Comparison of ENCODE assay signal across 8 cellular contexts in genomic region chr2:96538487-96539214, GRCh38. TPM values are rescaled to one million over a fixed set of nuclear protein-coding genes. Genes with fewer than 3 reads are reported as not detected.
DNase-seq lines count a peak whose midpoint lies in the region; ATAC-seq, FAIRE-seq and TF ChIP-seq lines count a peak whose summit lies in the region.

No MANE protein-coding gene starts in this region.

- H3K4me2 ChIP-seq in HepG2 (ENCODE audit: low read depth, low read length): peak overlapping the region; percentile 96

- no peak for TF ChIP-seq CTCF in GM12865 (IDR thresholded peaks at IDR 0.05; ENCODE audit: insufficient read depth, low read depth, low read length, missing control alignments)
- no peak; the same call in 1 of the 2 replicates for TF ChIP-seq CTCF in HepG2 (CRISPR knock-in tag; IDR thresholded peaks at IDR 0.05)

- no peaks in the 10 kb centered on the region for H3K36me3 ChIP-seq in HepG2 (replicated peaks in 1 of 2; ENCODE audit: control insufficient read depth in 1 of 2, insufficient read depth in 2 of 2, low read length in 2 of 2)

- H3K79me2 ChIP-seq in HepG2 (ENCODE audit: insufficient read depth, low read length): no peaks in the 10 kb centered on the region

- ATAC-seq in HepG2 (peak; percentile 31), HG02840 (IDR thresholded peaks at IDR 0.05; ENCODE audit: low FRiP score, unreplicated experiment) (no peak), GM21723 (IDR thresholded peaks at IDR 0.05; ENCODE audit: unreplicated experiment) (no peak)

- CTCF ChIA-PET in HepG2 (lab: Yijun Ruan, JAX; ENCODE audit: low intra/inter-chr PET ratio, low total read pairs): interaction anchor here (0.6 kb wide), 1 partner anchor 29 kb away, joined by 3 read pairs; no protein-coding TSS in a partner anchor

- no peak for TF ChIP-seq POLR2A in HepG2 (IDR thresholded peaks at IDR 0.05; ENCODE audit: insufficient read depth in 1 of 2, low read depth in 2 of 2, low read length in 2 of 2)

- in situ Hi-C loops in HepG2 (cut with HindIII; ENCODE audit: extremely low pct_ligation_motif_present, low pct_unique_long_range_greater_than_20kb): no loop called here

- no peak for TF ChIP-seq RAD21 in HepG2 (CRISPR knock-in tag; IDR thresholded peaks at IDR 0.05)

- H4K20me1 ChIP-seq in HepG2 (ENCODE audit: insufficient read depth, low read length): no peaks in the 10 kb centered on the region; the same call in 1 of the 2 replicates

- intact Hi-C loops in HepG2 (cut with micrococcal nuclease; ENCODE audit: unreplicated experiment): loop anchor here (5.0 kb wide), 1 partner anchor 224 kb away; the partner anchor contains the start of gene CNNM4

- 17% methylated on average over 23 of the region's 24 CpGs for WGBS in HepG2 (ENCODE audit: low lambda C conversion rate)

- DNase-seq in GM12865 (ENCODE audit: low read depth) (peak; percentile 82), caudate nucleus (lab: John Stamatoyannopoulos, UW) (peak in 55 of 61 donors; percentile 20 to 86 (median 59)), HepG2 (ENCODE audit: low spot score) (peak; percentile 74), T1000 (lab: John Stamatoyannopoulos, UW) (no peak)
- DNase-seq in activated CD4-positive, CD25-positive, alpha-beta regulatory T cell treated with anti-CD3 and anti-CD28 coated beads, Interleukin-2, amount 50 U/mL, for 16 hours (ENCODE audit: low read depth, low spot score): peak; percentile 76
- DNase-seq in stimulated activated CD4-positive, alpha-beta T cell treated with anti-CD3 and anti-CD28 coated beads, Interleukin-4, amount 100 ng/mL, for 24 hours: peak; percentile 91

- no peaks in the 10 kb centered on the region for H3K9me3 ChIP-seq in HepG2 (ENCODE audit: low read length)

- peak overlapping the region; percentile 45; the same call in 1 of the 2 replicates for H3K9ac ChIP-seq in HepG2 (ENCODE audit: insufficient read depth, low read depth, low read length)

- POLR2A ChIA-PET in HepG2 (lab: Yijun Ruan, JAX): interaction anchor here (0.8 to 1.6 kb wide), 2 partner anchors 12 to 18 kb away, joined by 3 to 18 read pairs; no protein-coding TSS in a partner anchor

- peak; percentile 79 for FAIRE-seq in HepG2 (lab: Jason Lieb, UNC)

- no peak overlapping the region for H2AFZ ChIP-seq in HepG2 (ENCODE audit: low read length)

- peaks cover 32% of the 10 kb centered on the region for H3K4me1 ChIP-seq in HepG2 (ENCODE audit: insufficient read depth, low read length)

- H3K27me3 ChIP-seq in HepG2 (ENCODE audit: control insufficient read depth in 1 of 2, insufficient read depth in 2 of 2, low read length in 2 of 2): peaks cover 0 to 17% of the 10 kb centered on the region in 2 experiments; a peak in 3 of 5 replicates

- no peak for TF ChIP-seq EP300 in HepG2 (IDR thresholded peaks at IDR 0.05; ENCODE audit: low read depth in 2 of 2, low read length in 2 of 2)
- TF ChIP-seq EP300 in HepG2 (CRISPR knock-in tag; IDR thresholded peaks at IDR 0.05; ENCODE audit: borderline replicate concordance): no peak

- H3K27ac ChIP-seq in caudate nucleus (ENCODE audit: low read depth, low read length): peak overlapping the region; percentile 93
- H3K27ac ChIP-seq in HepG2 (ENCODE audit: extremely low read length, insufficient read depth, low read length): no peak overlapping the region

- BruUV-seq in HepG2 (replicated peaks; lab: Mats Ljungman, UMichigan): no TSS peak

- peak overlapping the region; percentile 88 for H3K4me3 ChIP-seq in GM12865 (ENCODE audit: low read depth, low read length)
- peak overlapping the region; percentile 70 to 79 (median 74); a peak in 5 of 6 replicates for H3K4me3 ChIP-seq in HepG2 (replicated peaks in 1 of 3; ENCODE audit: insufficient read depth in 1 of 3, low read depth in 2 of 3, low read length in 3 of 3)

TF ChIP-seq in HepG2, 621 proteins besides CTCF, POLR2A, EP300 and RAD21 (continues in another document):
- TF ChIP-seq HNRNPUL1 (IDR thresholded peaks at IDR 0.05; ENCODE audit: low read depth, low read length): no peak
- TF ChIP-seq ZNF747 (CRISPR knock-in tag; IDR thresholded peaks at IDR 0.05; ENCODE audit: borderline replicate concordance): no peak
- 0 out of 2 replicates have a peak, but pooled peaks have one; percentile 8 for TF ChIP-seq FOXA3 (CRISPR knock-in tag; IDR thresholded peaks at IDR 0.05)
- TF ChIP-seq REL (CRISPR knock-in tag; conservative IDR thresholded peaks at IDR 0.05): no peak
- TF ChIP-seq, protein P1, sequence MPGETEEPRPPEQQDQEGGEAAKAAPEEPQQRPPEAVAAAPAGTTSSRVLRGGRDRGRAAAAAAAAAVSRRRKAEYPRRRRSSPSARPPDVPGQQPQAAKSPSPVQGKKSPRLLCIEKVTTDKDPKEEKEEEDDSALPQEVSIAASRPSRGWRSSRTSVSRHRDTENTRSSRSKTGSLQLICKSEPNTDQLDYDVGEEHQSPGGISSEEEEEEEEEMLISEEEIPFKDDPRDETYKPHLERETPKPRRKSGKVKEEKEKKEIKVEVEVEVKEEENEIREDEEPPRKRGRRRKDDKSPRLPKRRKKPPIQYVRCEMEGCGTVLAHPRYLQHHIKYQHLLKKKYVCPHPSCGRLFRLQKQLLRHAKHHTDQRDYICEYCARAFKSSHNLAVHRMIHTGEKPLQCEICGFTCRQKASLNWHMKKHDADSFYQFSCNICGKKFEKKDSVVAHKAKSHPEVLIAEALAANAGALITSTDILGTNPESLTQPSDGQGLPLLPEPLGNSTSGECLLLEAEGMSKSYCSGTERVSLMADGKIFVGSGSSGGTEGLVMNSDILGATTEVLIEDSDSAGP (CRISPR knock-in tag; IDR thresholded peaks at IDR 0.05; ENCODE audit: borderline replicate concordance): peak; percentile 40; the same call in 1 of the 2 replicates
- TF ChIP-seq MIXL1 (CRISPR knock-in tag; IDR thresholded peaks at IDR 0.05): no peak
- no peak for TF ChIP-seq RNF2 (conservative IDR thresholded peaks at IDR 0.05; ENCODE audit: low read depth)
- TF ChIP-seq, protein P2, sequence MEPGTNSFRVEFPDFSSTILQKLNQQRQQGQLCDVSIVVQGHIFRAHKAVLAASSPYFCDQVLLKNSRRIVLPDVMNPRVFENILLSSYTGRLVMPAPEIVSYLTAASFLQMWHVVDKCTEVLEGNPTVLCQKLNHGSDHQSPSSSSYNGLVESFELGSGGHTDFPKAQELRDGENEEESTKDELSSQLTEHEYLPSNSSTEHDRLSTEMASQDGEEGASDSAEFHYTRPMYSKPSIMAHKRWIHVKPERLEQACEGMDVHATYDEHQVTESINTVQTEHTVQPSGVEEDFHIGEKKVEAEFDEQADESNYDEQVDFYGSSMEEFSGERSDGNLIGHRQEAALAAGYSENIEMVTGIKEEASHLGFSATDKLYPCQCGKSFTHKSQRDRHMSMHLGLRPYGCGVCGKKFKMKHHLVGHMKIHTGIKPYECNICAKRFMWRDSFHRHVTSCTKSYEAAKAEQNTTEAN (CRISPR knock-in tag; conservative IDR thresholded peaks at IDR 0.05): no peak

RNA-seq across cellular contexts. Expression of gene ARID5A, which starts 2.1 kb away (rescaled TPM):
- total RNA-seq in HepG2 (2016; rRNA removed; fragmentation: Illumina TruSeq; extraction: Trizol): 8.0 and 9.5 TPM in 2 replicates
- total RNA-seq in HepG2 (2016; cell fraction: cytosol; rRNA removed; fragmentation: Illumina TruSeq; extraction: Trizol; ENCODE audit: low read depth): 2.9 and 3.5 TPM in 2 replicates
- total RNA-seq in HepG2 (2016; cell fraction: insoluble cytoplasmic fraction; rRNA removed; fragmentation: Illumina TruSeq; extraction: Trizol): 8.1 and 9.8 TPM in 2 replicates
- 6.9 and 8.7 TPM in 2 replicates for total RNA-seq in HepG2 (2016; cell fraction: membrane; rRNA removed; fragmentation: Illumina TruSeq; extraction: Trizol)
- total RNA-seq in HepG2 (2016; cell fraction: nucleus; rRNA removed; fragmentation: Illumina TruSeq; extraction: Trizol): 7.0 and 7.5 TPM in 2 replicates
- polyA plus RNA-seq in HepG2 (2011; rRNA removed): 6.0 and 7.4 TPM in 2 replicates
- 3.4 and 7.0 TPM in 2 replicates for polyA plus RNA-seq in HepG2 (2011; cell fraction: cytosol; rRNA removed)
- 11.9 and 13.3 TPM in 2 replicates for polyA plus RNA-seq in HepG2 (2011; cell fraction: nucleus; rRNA removed)
- 4.7 and 5.3 TPM in 2 replicates for polyA plus RNA-seq in HepG2 (2012)
- polyA plus RNA-seq in HepG2 (2016; cell fraction: cytosol; fragmentation: Illumina TruSeq; extraction: Trizol; ENCODE audit: low read depth): 3.1 and 4.1 TPM in 2 replicates
- 9.9 and 12.2 TPM in 2 replicates for polyA plus RNA-seq in HepG2 (2016; cell fraction: insoluble cytoplasmic fraction; fragmentation: Illumina TruSeq; extraction: Trizol; ENCODE audit: low read depth)
- 6.1 and 8.5 TPM in 2 replicates for polyA plus RNA-seq in HepG2 (2016; cell fraction: membrane; fragmentation: Illumina TruSeq; extraction: Trizol; ENCODE audit: low read depth)
- 12.7 and 13.7 TPM in 2 replicates for polyA plus RNA-seq in HepG2 (2016; cell fraction: nucleus; fragmentation: Illumina TruSeq; extraction: Trizol; ENCODE audit: insufficient read depth, low read depth)
- 1.4 and 6.4 TPM in 2 replicates for polyA minus RNA-seq in HepG2 (2011; rRNA and poly(A)+ RNA removed; ENCODE audit: low replicate concordance)
- 3.0 and 4.0 TPM in 2 replicates for polyA minus RNA-seq in HepG2 (2011; cell fraction: cytosol; rRNA and poly(A)+ RNA removed)
- 3.2 and 4.2 TPM in 2 replicates for polyA minus RNA-seq in HepG2 (2011; cell fraction: nucleus; rRNA and poly(A)+ RNA removed)

RNA-seq across cellular contexts. Expression of gene NEURL3, which starts 33.5 kb away (rescaled TPM):
- total RNA-seq in HepG2 (2016; rRNA removed; fragmentation: Illumina TruSeq; extraction: Trizol): 0.74 and 1.2 TPM in 2 replicates
- 0.20 and 0.53 TPM in 2 replicates for total RNA-seq in HepG2 (2016; cell fraction: cytosol; rRNA removed; fragmentation: Illumina TruSeq; extraction: Trizol; ENCODE audit: low read depth)
- total RNA-seq in HepG2 (2016; cell fraction: insoluble cytoplasmic fraction; rRNA removed; fragmentation: Illumina TruSeq; extraction: Trizol): 0.73 and 1.4 TPM in 2 replicates
- 0.34 and 0.48 TPM in 2 replicates for total RNA-seq in HepG2 (2016; cell fraction: membrane; rRNA removed; fragmentation: Illumina TruSeq; extraction: Trizol)
- total RNA-seq in HepG2 (2016; cell fraction: nucleus; rRNA removed; fragmentation: Illumina TruSeq; extraction: Trizol): 0.62 and 0.63 TPM in 2 replicates
- polyA plus RNA-seq in HepG2 (2011; rRNA removed): 0.16 and 0.48 TPM in 2 replicates
- 0.41 and 0.48 TPM in 2 replicates for polyA plus RNA-seq in HepG2 (2011; cell fraction: cytosol; rRNA removed)
- polyA plus RNA-seq in HepG2 (2011; cell fraction: nucleus; rRNA removed): 0.37 and 0.74 TPM in 2 replicates
- 0.28 TPM in 1 of 2 replicates, not detected in the other for polyA plus RNA-seq in HepG2 (2012)
- polyA plus RNA-seq in HepG2 (2016; cell fraction: cytosol; fragmentation: Illumina TruSeq; extraction: Trizol; ENCODE audit: low read depth): 0.16 and 0.27 TPM in 2 replicates
- polyA plus RNA-seq in HepG2 (2016; cell fraction: insoluble cytoplasmic fraction; fragmentation: Illumina TruSeq; extraction: Trizol; ENCODE audit: low read depth): 0.81 and 0.88 TPM in 2 replicates
- polyA plus RNA-seq in HepG2 (2016; cell fraction: membrane; fragmentation: Illumina TruSeq; extraction: Trizol; ENCODE audit: low read depth): 0.49 and 0.50 TPM in 2 replicates
- polyA plus RNA-seq in HepG2 (2016; cell fraction: nucleus; fragmentation: Illumina TruSeq; extraction: Trizol; ENCODE audit: insufficient read depth, low read depth): 1.3 and 1.5 TPM in 2 replicates
- polyA minus RNA-seq in HepG2 (2011; rRNA and poly(A)+ RNA removed; ENCODE audit: low replicate concordance): not detected in 2 replicates
- polyA minus RNA-seq in HepG2 (2011; cell fraction: cytosol; rRNA and poly(A)+ RNA removed): not detected in 2 replicates
- not detected in 2 replicates for polyA minus RNA-seq in HepG2 (2011; cell fraction: nucleus; rRNA and poly(A)+ RNA removed)
